Comparison of ENCODE assay signal across 23 cellular contexts in the genomic region with DNA sequence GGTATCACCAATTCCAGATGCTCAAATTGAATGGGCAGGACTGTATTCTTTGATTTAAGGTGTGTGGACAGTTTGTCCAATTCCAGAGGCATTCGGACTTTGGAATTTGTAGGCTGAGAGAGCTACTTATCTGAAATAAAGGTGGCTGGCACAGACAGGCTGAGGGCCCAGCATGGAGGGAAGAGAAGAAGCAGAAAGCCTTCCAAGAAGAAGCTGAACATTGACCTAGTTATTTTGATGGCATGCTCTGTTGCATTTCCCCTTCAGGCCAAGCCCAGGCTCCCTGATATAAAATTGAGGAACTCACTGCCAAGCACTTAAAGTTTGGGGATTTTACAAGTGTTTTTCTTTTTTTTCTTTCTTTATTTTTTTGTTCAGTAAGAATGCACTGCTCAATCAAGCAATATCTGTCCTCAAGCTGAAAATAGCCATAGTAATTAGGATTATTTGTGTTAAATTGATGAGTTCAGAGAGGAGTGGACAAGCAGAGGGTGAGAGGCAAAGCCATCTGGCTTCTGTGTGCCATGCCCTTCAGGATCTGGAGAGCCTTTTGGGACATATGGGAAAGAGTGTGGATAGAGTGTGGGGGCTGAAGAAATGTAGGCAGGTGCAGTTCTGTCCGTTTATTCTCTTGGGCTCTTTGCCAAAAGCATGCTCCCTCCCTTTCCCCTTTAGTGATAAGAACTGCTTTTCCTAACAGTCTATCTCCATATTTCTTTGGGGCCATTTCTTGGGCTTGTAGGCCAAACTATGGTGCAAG.
"Had no signal": no experiment of that assay in that cellular context is flagged by ENCODE, and none has a peak within 500 bp of the region (broad histone marks: within the 10 kb centered on the region; RNA-seq: fewer than 3 reads in every experiment).

No MANE protein-coding gene starts in this region.

- H3K9me3 ChIP-seq: Peyer's patch, SJCRH30 had no signal

- H3K36me3 ChIP-seq: breast epithelium, Peyer's patch, SJCRH30 had no signal

- H3K4me1 ChIP-seq: breast epithelium, Peyer's patch, SJCRH30 had no signal

- ATAC-seq: activated CD8-positive, alpha-beta T cell treated with anti-CD3 and anti-CD28 coated beads, Interleukin-2, amount 10 ng/mL, durations not matched to agents 7 days and 5 days; SK-N-SH treated with all-trans-retinoic acid at 6 μM for 48 hours; WTC11 had no signal

- H3K27me3 ChIP-seq: breast epithelium, Peyer's patch, SJCRH30 had no signal

- H3K27ac ChIP-seq: breast epithelium, Peyer's patch, RWPE1, SJCRH30 had no signal

- DNase-seq: activated CD4-positive, alpha-beta T cell treated with anti-CD3 and anti-CD28 coated beads for 48 hours; activated CD4-positive, alpha-beta T cell treated with anti-CD3 and anti-CD28 coated beads, Interleukin-2, amount 50 U/mL, for 4 hours; activated CD4-positive, CD25-positive, alpha-beta regulatory T cell treated with anti-CD3 and anti-CD28 coated beads, Interleukin-2, amount 50 U/mL, for 72 hours; activated CD8-positive, alpha-beta memory T cell treated with anti-CD3 and anti-CD28 coated beads, Interleukin-2, amount 50 U/mL, for 48 hours; activated CD8-positive, alpha-beta T cell treated with anti-CD3 and anti-CD28 coated beads, Interleukin-2, amount 10 ng/mL, durations not matched to agents 7 days and 5 days; activated naive CD4-positive, alpha-beta T cell treated with anti-CD3 and anti-CD28 coated beads, Interleukin-2, amount 50 U/mL, for 16 hours; activated T-cell treated with anti-CD3 and anti-CD28 coated beads, Interleukin-2, amount 50 U/mL, for 1 hour; aorta; NCI-H146; NCI-H187 treated with DMSO at 0.1 percent for 48 hours; NCI-H2081 treated with DMSO at 0.1 percent for 48 hours; NCI-H2171 treated with DMSO at 0.1 percent for 48 hours; NCI-H226; NCI-H774; NK-92 treated with Interleukin-12 subunit alpha and Interleukin-12 subunit beta, amount 100 ng/mL, for 24 hours; OCI-M1; Peyer's patch; Right ventricle myocardium superior; SJCRH30 had no signal

- H3K4me3 ChIP-seq: breast epithelium, Peyer's patch, SJCRH30 had no signal
